Comparison of ENCODE assay signal across 6 cellular contexts in genomic region chr2:60329225-60329624, GRCh38.
"Had no signal": no experiment of that assay in that cellular context is flagged by ENCODE, and none has a peak within 500 bp of the region (broad histone marks: within the 10 kb centered on the region; RNA-seq: fewer than 3 reads in every experiment).

No MANE protein-coding gene starts in this region.

- FAIRE-seq: HTR-8/SVneo had no signal

- H3K9ac ChIP-seq: KMS-11 had no signal

- H3K27ac ChIP-seq: HL-60, KMS-11 had no signal

- DNase-seq: IMR-90, KBM-7, KG1 had no signal

- H3K4me2 ChIP-seq: KMS-11 had no signal
